In the genomic region with DNA sequence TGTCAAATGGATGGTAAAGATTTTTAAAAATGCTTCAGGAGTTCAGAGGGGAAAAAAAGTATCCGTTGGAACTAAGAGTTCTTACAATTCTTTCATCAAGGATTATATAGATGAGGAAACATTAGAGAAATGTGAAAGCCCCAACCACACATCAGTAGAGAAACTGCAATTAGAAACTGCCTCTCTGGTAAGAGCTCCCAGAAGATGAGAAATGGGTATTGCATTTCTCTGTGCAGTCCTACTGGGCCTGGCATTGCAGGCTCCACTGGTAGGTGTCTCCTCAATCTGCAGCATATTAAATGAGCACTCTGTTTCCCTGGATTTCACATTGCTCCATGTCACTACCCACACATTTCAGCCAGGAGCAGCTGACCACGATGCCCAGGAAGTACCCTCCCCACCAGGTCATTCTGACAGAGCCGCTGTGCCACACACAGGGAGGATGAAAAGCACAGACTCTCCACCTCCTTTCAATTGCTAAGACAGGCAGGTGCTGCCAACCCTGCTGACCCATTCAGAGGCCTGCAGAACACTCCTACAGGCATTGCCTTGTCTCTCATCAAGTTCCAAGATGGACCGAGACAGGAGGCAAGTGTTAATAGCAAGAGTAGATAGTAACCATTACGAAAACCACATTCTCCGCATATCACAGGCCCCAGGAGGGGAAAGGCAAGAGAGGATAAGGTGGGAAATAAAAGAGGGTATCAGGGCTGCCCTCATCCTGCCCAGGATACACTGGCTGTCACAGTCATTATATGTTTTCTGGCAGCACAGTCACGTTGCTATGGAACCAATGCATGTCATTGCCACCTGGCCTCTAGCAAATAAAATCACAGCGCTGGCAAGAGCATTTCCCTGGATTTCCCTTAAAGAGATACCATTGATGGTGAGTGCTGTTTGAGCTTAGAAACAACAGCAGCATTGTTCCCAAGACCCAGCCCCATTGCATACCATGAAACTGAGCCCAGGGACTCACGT, we compare ENCODE assay signal across 12 cellular contexts.
DNase-seq lines count a peak whose midpoint lies in the region; ATAC-seq and TF ChIP-seq lines count a peak whose summit lies in the region.
"Had no signal": no experiment of that assay in that cellular context is flagged by ENCODE, and none has a peak within 500 bp of the region (broad histone marks: within the 10 kb centered on the region; RNA-seq: fewer than 3 reads in every experiment).

No MANE protein-coding gene starts in this region.

- H3K4me1 Mint-ChIP-seq in brain, result peaks cover 42% of the 10 kb centered on the region

- H3K4me2 ChIP-seq in neuronal stem cell (ENCODE audit: insufficient read depth, low read length, poor library complexity, severe bottlenecking), result no peak overlapping the region

- peak; percentile 41 for ATAC-seq in GM18511 (IDR thresholded peaks at IDR 0.05; ENCODE audit: unreplicated experiment)
- ATAC-seq in GM21447 (IDR thresholded peaks at IDR 0.05; ENCODE audit: unreplicated experiment), result no peak

- no peaks in the 10 kb centered on the region for H3K36me3 ChIP-seq in neuronal stem cell (replicated peaks in 1 of 2; ENCODE audit: control insufficient read depth in 2 of 2, insufficient read depth in 2 of 2, low read length in 2 of 2)
- H3K36me3 ChIP-seq: uterus had no signal

- no peak overlapping the region for H3K9ac ChIP-seq in neuronal stem cell (ENCODE audit: low read depth, low read length, poor library complexity)

- DNase-seq in NCI-H2081 (lab: John Stamatoyannopoulos, UW) (peak; percentile 50 to 88), neuronal stem cell (ENCODE audit: low spot score) (no peak), NCI-H345 treated with DMSO at 0.1 percent for 48 hours (lab: John Stamatoyannopoulos, UW; ENCODE audit: unreplicated experiment) (no peak)
- DNase-seq in activated effector memory CD4-positive, alpha-beta T cell treated with anti-CD3 and anti-CD28 coated beads, Interleukin-2, amount 50 U/mL, for 16 hours, result no peak
- DNase-seq: activated CD4-positive, alpha-beta T cell treated with anti-CD3 and anti-CD28 coated beads, Interleukin-2, amount 50 U/mL, for 4 hours; activated naive CD4-positive, alpha-beta T cell treated with anti-CD3 and anti-CD28 coated beads, Interleukin-2, amount 10 ng/mL, durations not matched to agents 7 days and 5 days; DMS79; uterus had no signal

- no peak overlapping the region for H3K23ac ChIP-seq in neuronal stem cell (ENCODE audit: low read depth, low read length, poor library complexity)

- H2BK12ac ChIP-seq in neuronal stem cell (ENCODE audit: low read length), result no peak overlapping the region

- no peak overlapping the region for H4K91ac ChIP-seq in neuronal stem cell (ENCODE audit: low read depth, low read length, poor library complexity)

- H3K36me3 Mint-ChIP-seq in brain, result peaks cover 25% of the 10 kb centered on the region

- no peak overlapping the region for H3K27ac ChIP-seq in neuronal stem cell (replicated peaks; ENCODE audit: low read length)
- H3K27ac ChIP-seq: uterus had no signal

- H2AFZ ChIP-seq in neuronal stem cell (ENCODE audit: low read length), result no peak overlapping the region

- no peak overlapping the region for H3K4me3 Mint-ChIP-seq in brain
- H3K4me3 Mint-ChIP-seq: activated naive CD4-positive, alpha-beta T cell treated with anti-CD3 and anti-CD28 coated beads, Interleukin-2, amount 10 ng/mL, durations not matched to agents 7 days and 5 days; mesothelial cell of epicardium had no signal

- no peak overlapping the region for H2BK5ac ChIP-seq in neuronal stem cell (ENCODE audit: low read length)

- TF ChIP-seq CTCF in brain (conservative IDR thresholded peaks at IDR 0.05), result no peak

- no CpG with 5 or more reads among the region's 9 CpGs for WGBS in neuronal stem cell (ENCODE audit: extremely low coverage in 2 of 2, insufficient read length in 2 of 2, insufficient replicate concordance in 1 of 2), 2 donors

- H3K9me3 ChIP-seq in neuronal stem cell (replicated peaks in 1 of 2; ENCODE audit: control insufficient read depth in 2 of 2, insufficient read depth in 1 of 2, low read depth in 1 of 2, low read length in 2 of 2), result no peaks in the 10 kb centered on the region
- H3K9me3 ChIP-seq: uterus had no signal

- H3K18ac ChIP-seq in neuronal stem cell (ENCODE audit: low read length), result peak overlapping the region; percentile 63

- H3K79me1 ChIP-seq in neuronal stem cell (ENCODE audit: low read depth, low read length), result no peaks in the 10 kb centered on the region

- no peak overlapping the region for H3K4ac ChIP-seq in neuronal stem cell (ENCODE audit: low read length)

- H3K27ac Mint-ChIP-seq in brain, result peak overlapping the region in 4 of 5 experiments; percentile 47 to 74 (median 70)
- H3K27ac Mint-ChIP-seq: mesothelial cell of epicardium had no signal

- no peak overlapping the region for H3K4me3 ChIP-seq in neuronal stem cell (ENCODE audit: low read length in 2 of 2)
- H3K4me3 ChIP-seq: uterus had no signal

- peaks cover 3 to 6% of the 10 kb centered on the region in 2 donors for H3K4me1 ChIP-seq in neuronal stem cell (ENCODE audit: control insufficient read depth in 2 of 2, insufficient read depth in 1 of 2, low read depth in 1 of 2, low read length in 2 of 2)
- H3K4me1 ChIP-seq: uterus had no signal

- no peaks in the 10 kb centered on the region for H3K9me3 Mint-ChIP-seq in brain
- H3K9me3 Mint-ChIP-seq: activated naive CD4-positive, alpha-beta T cell treated with anti-CD3 and anti-CD28 coated beads, Interleukin-2, amount 10 ng/mL, durations not matched to agents 7 days and 5 days; mesothelial cell of epicardium had no signal

- H2BK120ac ChIP-seq in neuronal stem cell (ENCODE audit: low read depth, low read length), result no peak overlapping the region

- H3K27me3 ChIP-seq in neuronal stem cell (ENCODE audit: control insufficient read depth in 3 of 3, insufficient read depth in 3 of 3, low read depth in 1 of 3, low read length in 3 of 3), result no peaks in the 10 kb centered on the region
- H3K27me3 ChIP-seq: uterus had no signal

- H2AK5ac ChIP-seq in neuronal stem cell (ENCODE audit: low read depth, low read length), result no peak overlapping the region

- H3K14ac ChIP-seq in neuronal stem cell (ENCODE audit: low read length), result no peak overlapping the region

- H4K8ac ChIP-seq in neuronal stem cell (ENCODE audit: low read depth, low read length), result no peak overlapping the region

- H3K27me3 Mint-ChIP-seq in brain, result no peaks in the 10 kb centered on the region
- H3K27me3 Mint-ChIP-seq: activated naive CD4-positive, alpha-beta T cell treated with anti-CD3 and anti-CD28 coated beads, Interleukin-2, amount 10 ng/mL, durations not matched to agents 7 days and 5 days had no signal

- H2BK15ac ChIP-seq in neuronal stem cell (ENCODE audit: low read length), result no peak overlapping the region

Comparison
In these comparisons a context has a peak if more than half of its experiments do, and no peak if none do; other contexts are left out.
1. DNase-seq: peak in NCI-H2081 (2 of 2); none in neuronal stem cell (single experiment), activated effector memory CD4-positive, alpha-beta T cell treated with anti-CD3 and anti-CD28 coated beads, Interleukin-2, amount 50 U/mL, for 16 hours (single experiment) and NCI-H345 treated with DMSO at 0.1 percent for 48 hours (single experiment).